Comparison of ENCODE assay signal across 1 cellular context in the genomic region with DNA sequence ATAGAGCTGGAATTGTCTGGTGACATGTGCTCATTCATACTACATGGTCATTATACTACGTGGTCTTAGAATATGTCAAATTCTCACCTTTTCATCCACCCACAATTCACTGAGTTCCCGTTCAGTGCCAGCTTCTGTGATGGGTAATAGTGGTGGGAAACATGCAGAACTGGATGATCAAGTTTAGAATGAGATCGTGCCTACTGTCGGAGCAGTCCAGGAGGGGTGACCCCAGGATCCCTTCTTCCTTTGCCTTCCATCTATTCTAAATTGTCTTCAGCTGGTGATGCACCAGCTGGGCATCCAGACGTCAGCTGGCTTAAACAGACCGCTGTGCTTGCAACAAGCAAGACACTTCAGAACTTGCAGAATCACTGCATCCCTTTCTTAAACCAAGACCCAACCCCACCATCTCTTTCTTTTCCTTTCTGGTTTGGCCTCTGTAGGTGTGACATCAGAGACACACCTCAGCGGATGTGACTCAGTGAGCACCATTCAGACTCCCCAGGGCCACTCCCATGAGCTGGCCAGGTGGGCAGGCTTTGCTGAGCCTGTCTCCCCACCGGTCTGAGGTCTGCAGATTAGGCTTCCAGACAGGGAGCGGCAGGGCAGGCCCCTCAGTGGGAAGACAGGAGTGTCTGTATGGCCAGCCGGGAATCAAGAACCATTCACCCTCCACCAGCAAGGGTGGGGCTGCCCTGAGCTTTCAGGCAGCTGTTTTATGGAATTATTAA.
TF ChIP-seq lines count a peak whose summit lies in the region.

No MANE protein-coding gene starts in this region.

TF ChIP-seq in HepG2, 621 proteins besides CTCF, POLR2A, EP300 and RAD21:
- no peak for TF ChIP-seq MEIS2 (CRISPR knock-in tag; IDR thresholded peaks at IDR 0.05)
- TF ChIP-seq, protein P1, sequence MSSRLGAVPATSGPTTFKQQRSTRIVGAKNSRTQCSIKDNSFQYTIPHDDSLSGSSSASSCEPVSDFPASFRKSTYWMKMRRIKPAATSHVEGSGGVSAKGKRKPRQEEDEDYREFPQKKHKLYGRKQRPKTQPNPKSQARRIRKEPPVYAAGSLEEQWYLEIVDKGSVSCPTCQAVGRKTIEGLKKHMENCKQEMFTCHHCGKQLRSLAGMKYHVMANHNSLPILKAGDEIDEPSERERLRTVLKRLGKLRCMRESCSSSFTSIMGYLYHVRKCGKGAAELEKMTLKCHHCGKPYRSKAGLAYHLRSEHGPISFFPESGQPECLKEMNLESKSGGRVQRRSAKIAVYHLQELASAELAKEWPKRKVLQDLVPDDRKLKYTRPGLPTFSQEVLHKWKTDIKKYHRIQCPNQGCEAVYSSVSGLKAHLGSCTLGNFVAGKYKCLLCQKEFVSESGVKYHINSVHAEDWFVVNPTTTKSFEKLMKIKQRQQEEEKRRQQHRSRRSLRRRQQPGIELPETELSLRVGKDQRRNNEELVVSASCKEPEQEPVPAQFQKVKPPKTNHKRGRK (CRISPR knock-in tag; IDR thresholded peaks at IDR 0.05) = no peak
- TF ChIP-seq ZFY (CRISPR knock-in tag; IDR thresholded peaks at IDR 0.05) = no peak
- TF ChIP-seq HNRNPL (IDR thresholded peaks at IDR 0.05; ENCODE audit: low read depth, low read length) = peak; percentile 31; the same call in 1 of the 2 replicates
TF ChIP-seq in HepG2: peak in this region for 1.
